ENCODE assay signal across 8 cellular contexts in genomic region chr2:109128048-109128465, GRCh38. TPM values are rescaled to one million over a fixed set of nuclear protein-coding genes. Genes with fewer than 3 reads are reported as not detected.
A peak's percentile ranks its signal among the peaks of the same experiment; 100 is the strongest.
DNase-seq lines count a peak whose midpoint lies in the region; ATAC-seq and TF ChIP-seq lines count a peak whose summit lies in the region.

No MANE protein-coding gene starts in this region.

- peak overlapping the region; percentile 99 for H3K4me2 ChIP-seq in hepatocyte

- DNase-seq in AML-193 (lab: John Stamatoyannopoulos, UW) = peak; percentile 32 to 54
- peak; percentile 30 for DNase-seq in NCI-H1436 (lab: John Stamatoyannopoulos, UW)
- DNase-seq in T-helper 9 cell = peak; percentile 49
- peak; percentile 97 for DNase-seq in astrocyte of the hippocampus (ENCODE audit: low read depth, low spot score)
- peak; percentile 88 for DNase-seq in hepatocyte (ENCODE audit: low spot score)
- DNase-seq in pulmonary artery endothelial cell (ENCODE audit: low read depth, low spot score) = peak; percentile 56
- peak; percentile 72 to 83 for DNase-seq in uterus

- H3K9me2 ChIP-seq in hepatocyte (replicated peaks; ENCODE audit: insufficient read depth) = no peaks in the 10 kb centered on the region

- H3K27ac ChIP-seq in hepatocyte = no peak overlapping the region
- peak overlapping the region; percentile 54 to 69 for H3K27ac ChIP-seq in uterus

- peaks cover 2% of the 10 kb centered on the region for H3K79me2 ChIP-seq in hepatocyte

- peak; percentile 97 for TF ChIP-seq CTCF in hepatocyte (IDR thresholded peaks at IDR 0.05; ENCODE audit: poor library complexity)
- TF ChIP-seq CTCF in uterus (IDR thresholded peaks at IDR 0.05) = peak; percentile 74 to 95 (median 90)

- H4K20me1 ChIP-seq in hepatocyte (ENCODE audit: insufficient read depth, poor library complexity, severe bottlenecking) = no peaks in the 10 kb centered on the region

- peaks cover 38% of the 10 kb centered on the region for H3K27me3 ChIP-seq in hepatocyte
- no peaks in the 10 kb centered on the region for H3K27me3 ChIP-seq in uterus

- TF ChIP-seq POLR2A in uterus (IDR thresholded peaks at IDR 0.05) = peak in 1 of 2 donors; percentile 31

- H3K4me1 ChIP-seq in hepatocyte (ENCODE audit: insufficient read depth) = no peaks in the 10 kb centered on the region
- H3K4me1 ChIP-seq in uterus = no peaks in the 10 kb centered on the region

- intact Hi-C loops in uterus (cut with DNase I; ENCODE audit: low total_unique reads) = loop anchor here (5.0 to 10.0 kb wide), 2 partner anchors 267 to 384 kb away; no protein-coding TSS in a partner anchor

- peak; percentile 52 for ATAC-seq in GM21447 (IDR thresholded peaks at IDR 0.05; ENCODE audit: unreplicated experiment)

- H3K4me3 ChIP-seq in hepatocyte (peak overlapping the region; percentile 66), uterus (peak overlapping the region; percentile 25 to 59)

- H2AFZ ChIP-seq in hepatocyte = peak overlapping the region; percentile 27

- H3K36me3 ChIP-seq in hepatocyte (replicated peaks; ENCODE audit: insufficient read depth, low read depth) (no peaks in the 10 kb centered on the region), uterus (no peaks in the 10 kb centered on the region)

- under 1% methylated on average over 46 of the region's 46 CpGs for WGBS in hepatocyte (ENCODE audit: low lambda C conversion rate, missing lambda C conversion rate)

- H3K9me3 ChIP-seq in hepatocyte (ENCODE audit: low read depth) (no peaks in the 10 kb centered on the region), uterus (no peaks in the 10 kb centered on the region)

RNA-seq across cellular contexts. Expression of gene SH3RF3, which starts 0.9 kb away (rescaled TPM):
- total RNA-seq in hepatocyte (1.9 and 2.1 TPM in 2 replicates), pulmonary artery endothelial cell (6.3 and 7.4 TPM in 2 replicates), uterus (10 to 100 TPM in 1 of 4 donors, 1 to 10 TPM in 2, not detected in 1; 5.1 to 10.2 (median 8.7) TPM)
- 1.1 and 1.9 TPM in 2 replicates for polyA plus RNA-seq in hepatocyte

Comparison
In these comparisons a context has a peak if more than half of its experiments do, and no peak if none do; other contexts are left out.
1. DNase-seq: peak in every context shown above with its lines; median percentile 97 in astrocyte of the hippocampus; 88 in hepatocyte; 78 in uterus; 56 in pulmonary artery endothelial cell; 49 in T-helper 9 cell; 43 in AML-193; 30 in NCI-H1436.